In the genomic region with DNA sequence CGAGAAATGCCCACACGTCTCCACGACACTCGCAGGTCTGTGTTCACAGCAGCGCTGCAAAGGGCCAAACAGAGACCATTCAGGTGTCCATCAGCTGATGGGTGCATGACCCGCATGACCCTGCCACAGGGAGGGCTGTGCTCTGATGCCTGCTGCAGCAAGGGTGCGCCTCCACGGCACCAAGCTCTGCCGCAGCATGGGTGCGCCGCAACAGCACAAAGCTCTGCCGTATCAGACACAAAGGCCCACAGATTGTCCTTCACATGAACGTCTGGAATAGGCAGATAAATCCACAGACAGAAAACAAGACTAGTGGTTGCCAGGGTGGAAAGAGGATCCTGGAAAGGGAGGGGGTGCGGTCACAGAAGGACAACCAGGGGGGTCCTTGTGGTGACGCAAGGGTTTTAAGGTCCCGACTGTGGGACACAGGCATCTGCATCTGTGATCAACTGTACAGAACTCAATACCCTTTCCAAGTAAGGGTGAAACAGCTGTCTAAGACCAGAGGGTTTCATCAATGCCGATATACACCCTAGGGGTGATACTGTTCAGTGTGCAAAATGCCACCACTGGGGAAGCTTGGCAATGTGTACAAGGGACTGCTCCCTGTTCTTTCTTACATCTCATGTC, we compare ENCODE assay signal across 12 cellular contexts.
A peak's percentile ranks its signal among the peaks of the same experiment; 100 is the strongest.
DNase-seq lines count a peak whose midpoint lies in the region; ATAC-seq and TF ChIP-seq lines count a peak whose summit lies in the region.
"Had no signal": no experiment of that assay in that cellular context is flagged by ENCODE, and none has a peak within 500 bp of the region (broad histone marks: within the 10 kb centered on the region; RNA-seq: fewer than 3 reads in every experiment).

No MANE protein-coding gene starts in this region.

- H3K4me3 ChIP-seq in Karpas-422 (ENCODE audit: low read length) (no peak overlapping the region), body of pancreas (no peak overlapping the region)
- H3K4me3 ChIP-seq: left lung, thyroid gland had no signal

- DNase-seq in stimulated activated naive CD8-positive, alpha-beta T cell treated with anti-CD3 and anti-CD28 coated beads, Interleukin-15, amount 100 ng/mL, for 72 hours: no peak
- peak; percentile 15 for DNase-seq in chondrocyte (ENCODE audit: low spot score)
- no peak for DNase-seq in naive thymus-derived CD8-positive, alpha-beta T cell
- DNase-seq in Karpas-422: no peak
- DNase-seq in body of pancreas: no peak
- no peak for DNase-seq in activated effector memory CD4-positive, alpha-beta T cell treated with Interleukin-2 at 50 U/mL for 16 hours
- DNase-seq: NCI-H1092 treated with DMSO at 0.1 percent for 48 hours, NCI-H524 had no signal

- H3K4me1 ChIP-seq in Karpas-422 (ENCODE audit: low read length) (no peaks in the 10 kb centered on the region), body of pancreas (peaks cover 44% of the 10 kb centered on the region)

- H3K9ac ChIP-seq in Karpas-422 (ENCODE audit: low read length): no peak overlapping the region

- POLR2A ChIA-PET in naive thymus-derived CD8-positive, alpha-beta T cell (lab: Charles Lee): no interaction called here

- peak overlapping the region; percentile 71 for H3K27ac Mint-ChIP-seq in stimulated activated naive CD8-positive, alpha-beta T cell treated with anti-CD3 and anti-CD28 coated beads, Interleukin-15, Interleukin-2, amounts not matched to agents 100 ng/mL and 50 ng/mL, for 24 hours
- peak overlapping the region in 1 of 2 donors; percentile 84 for H3K27ac Mint-ChIP-seq in stimulated activated naive CD8-positive, alpha-beta T cell treated with anti-CD3 and anti-CD28 coated beads, Interleukin-15, amount 100 ng/mL, for 72 hours
- peak overlapping the region; percentile 93 for H3K27ac Mint-ChIP-seq in chondrocyte (ENCODE audit: unreplicated experiment)
- peak overlapping the region in 7 of 10 donors; percentile 15 to 85 (median 63) for H3K27ac Mint-ChIP-seq in naive thymus-derived CD8-positive, alpha-beta T cell

- peaks cover 80% of the 10 kb centered on the region for H4K20me1 ChIP-seq in Karpas-422 (ENCODE audit: insufficient read depth, low read depth, low read length)

- TF ChIP-seq CTCF in chondrocyte (IDR thresholded peaks at IDR 0.05): no peak
- TF ChIP-seq CTCF in body of pancreas (IDR thresholded peaks at IDR 0.05): no peak

- ATAC-seq in stimulated activated naive CD8-positive, alpha-beta T cell treated with anti-CD3 and anti-CD28 coated beads, Interleukin-15, amount 100 ng/mL, for 72 hours: no peak
- no peak for ATAC-seq in naive thymus-derived CD8-positive, alpha-beta T cell
- no peak for ATAC-seq in body of pancreas
- no peak for ATAC-seq in HG03439 (IDR thresholded peaks at IDR 0.05; ENCODE audit: unreplicated experiment)

- WGBS in body of pancreas, 2 donors: 84 to 86% methylated on average over 14 to 17 of the region's 17 CpGs

- H3K36me3 ChIP-seq in Karpas-422 (ENCODE audit: insufficient read depth, low read length): no peaks in the 10 kb centered on the region
- H3K36me3 ChIP-seq in body of pancreas (replicated peaks in 1 of 2; ENCODE audit: insufficient read depth in 1 of 2, low read depth in 2 of 2): no peaks in the 10 kb centered on the region
- H3K36me3 ChIP-seq: thyroid gland had no signal

- no peaks in the 10 kb centered on the region for H3K9me2 ChIP-seq in Karpas-422 (replicated peaks; ENCODE audit: insufficient read depth, low read length)

- no peak overlapping the region for H3K4me3 Mint-ChIP-seq in stimulated activated naive CD8-positive, alpha-beta T cell treated with anti-CD3 and anti-CD28 coated beads, Interleukin-15, Interleukin-2, amounts not matched to agents 100 ng/mL and 50 ng/mL, for 24 hours
- no peak overlapping the region for H3K4me3 Mint-ChIP-seq in stimulated activated naive CD8-positive, alpha-beta T cell treated with anti-CD3 and anti-CD28 coated beads, Interleukin-15, amount 100 ng/mL, for 72 hours
- H3K4me3 Mint-ChIP-seq in chondrocyte (ENCODE audit: unreplicated experiment): peak overlapping the region; percentile 12
- peak overlapping the region in 4 of 10 donors; percentile 7 to 44 (median 22) for H3K4me3 Mint-ChIP-seq in naive thymus-derived CD8-positive, alpha-beta T cell

- H3K27me3 ChIP-seq in Karpas-422 (ENCODE audit: low read length) (no peaks in the 10 kb centered on the region), body of pancreas (no peaks in the 10 kb centered on the region)
- H3K27me3 ChIP-seq: left lung, thyroid gland had no signal

- TF ChIP-seq POLR2A in body of pancreas (IDR thresholded peaks at IDR 0.05): no peak

- no peak overlapping the region for H3K4me2 ChIP-seq in Karpas-422 (ENCODE audit: low read depth, low read length, poor library complexity, severe bottlenecking)

- no peaks in the 10 kb centered on the region for H3K27me3 Mint-ChIP-seq in stimulated activated naive CD8-positive, alpha-beta T cell treated with anti-CD3 and anti-CD28 coated beads, Interleukin-15, Interleukin-2, amounts not matched to agents 100 ng/mL and 50 ng/mL, for 24 hours
- H3K27me3 Mint-ChIP-seq in stimulated activated naive CD8-positive, alpha-beta T cell treated with anti-CD3 and anti-CD28 coated beads, Interleukin-15, amount 100 ng/mL, for 72 hours: no peaks in the 10 kb centered on the region
- H3K27me3 Mint-ChIP-seq in chondrocyte (ENCODE audit: low read depth): no peaks in the 10 kb centered on the region
- H3K27me3 Mint-ChIP-seq in naive thymus-derived CD8-positive, alpha-beta T cell: no peaks in the 10 kb centered on the region

- H3K9me3 ChIP-seq in Karpas-422 (ENCODE audit: low read length): no peaks in the 10 kb centered on the region
- no peaks in the 10 kb centered on the region for H3K9me3 ChIP-seq in body of pancreas
- H3K9me3 ChIP-seq: left lung, thyroid gland had no signal

- no peak overlapping the region for H3K27ac ChIP-seq in Karpas-422 (ENCODE audit: low read length)
- no peak overlapping the region for H3K27ac ChIP-seq in body of pancreas
- H3K27ac ChIP-seq: left lung, thyroid gland had no signal

- peaks cover 90% of the 10 kb centered on the region for H3K79me2 ChIP-seq in Karpas-422 (ENCODE audit: low read length)

- peaks cover 27% of the 10 kb centered on the region for H3K36me3 Mint-ChIP-seq in stimulated activated naive CD8-positive, alpha-beta T cell treated with anti-CD3 and anti-CD28 coated beads, Interleukin-15, Interleukin-2, amounts not matched to agents 100 ng/mL and 50 ng/mL, for 24 hours (ENCODE audit: low read depth)
- no peaks in the 10 kb centered on the region for H3K36me3 Mint-ChIP-seq in chondrocyte (ENCODE audit: low read depth)
- H3K36me3 Mint-ChIP-seq in naive thymus-derived CD8-positive, alpha-beta T cell: peaks cover 0 to 22% (median 0%) of the 10 kb centered on the region in 3 donors

- H3K4me1 Mint-ChIP-seq in stimulated activated naive CD8-positive, alpha-beta T cell treated with anti-CD3 and anti-CD28 coated beads, Interleukin-15, Interleukin-2, amounts not matched to agents 100 ng/mL and 50 ng/mL, for 24 hours (ENCODE audit: low read depth): peaks cover 93% of the 10 kb centered on the region
- H3K4me1 Mint-ChIP-seq in stimulated activated naive CD8-positive, alpha-beta T cell treated with anti-CD3 and anti-CD28 coated beads, Interleukin-15, amount 100 ng/mL, for 72 hours: peaks cover 94% of the 10 kb centered on the region
- H3K4me1 Mint-ChIP-seq in chondrocyte (ENCODE audit: low read depth): peaks cover 91% of the 10 kb centered on the region
- peaks cover 46 to 95% (median 93%) of the 10 kb centered on the region in 4 donors for H3K4me1 Mint-ChIP-seq in naive thymus-derived CD8-positive, alpha-beta T cell

- H3K9me3 Mint-ChIP-seq in stimulated activated naive CD8-positive, alpha-beta T cell treated with anti-CD3 and anti-CD28 coated beads, Interleukin-15, Interleukin-2, amounts not matched to agents 100 ng/mL and 50 ng/mL, for 24 hours: no peaks in the 10 kb centered on the region
- no peaks in the 10 kb centered on the region for H3K9me3 Mint-ChIP-seq in stimulated activated naive CD8-positive, alpha-beta T cell treated with anti-CD3 and anti-CD28 coated beads, Interleukin-15, amount 100 ng/mL, for 72 hours
- no peaks in the 10 kb centered on the region for H3K9me3 Mint-ChIP-seq in chondrocyte (ENCODE audit: low read depth)
- no peaks in the 10 kb centered on the region for H3K9me3 Mint-ChIP-seq in naive thymus-derived CD8-positive, alpha-beta T cell

- intact Hi-C loops in body of pancreas (cut with DNase I): no loop called here

- no peak overlapping the region for H2AFZ ChIP-seq in Karpas-422 (ENCODE audit: low read length)
